16 cellular contexts compared by ENCODE assay signal in genomic region chr17:56866496-56866895, GRCh38. TPM values are rescaled to one million over a fixed set of nuclear protein-coding genes. Genes with fewer than 3 reads are reported as not detected.
DNase-seq lines count a peak whose midpoint lies in the region; ATAC-seq, FAIRE-seq and TF ChIP-seq lines count a peak whose summit lies in the region.
"Had no signal": no experiment of that assay in that cellular context is flagged by ENCODE, and none has a peak within 500 bp of the region (broad histone marks: within the 10 kb centered on the region; RNA-seq: fewer than 3 reads in every experiment).

No MANE protein-coding gene starts in this region.

- H3K4me2 ChIP-seq in Karpas-422 (ENCODE audit: low read depth, low read length, poor library complexity, severe bottlenecking) (no peak overlapping the region), GM23248 (ENCODE audit: unreplicated experiment) (no peak overlapping the region)

- H3K9me2 ChIP-seq in Karpas-422 (replicated peaks; ENCODE audit: insufficient read depth, low read length) (no peaks in the 10 kb centered on the region), GM23248 (ENCODE audit: insufficient read depth) (no peaks in the 10 kb centered on the region)

- no peak overlapping the region for H2AFZ ChIP-seq in Karpas-422 (ENCODE audit: low read length)
- H2AFZ ChIP-seq in GM23248: no peak overlapping the region

- ATAC-seq in WTC11: peak; percentile 67

- H3K27ac Mint-ChIP-seq in WTC11: no peak overlapping the region
- H3K27ac Mint-ChIP-seq: CD14-positive monocyte; stimulated activated naive CD8-positive, alpha-beta T cell treated with anti-CD3 and anti-CD28 coated beads, Interleukin-15, Interleukin-2, amounts not matched to agents 100 ng/mL and 50 ng/mL, for 24 hours; T-helper 2 cell treated with Interferon-gamma antibody and Interleukin-4, amounts not matched to agents 5 μg/mL and 100 μg/mL, for 36 hours had no signal

- H3K9me3 ChIP-seq in Karpas-422 (ENCODE audit: low read length) (no peaks in the 10 kb centered on the region), GM23248 (ENCODE audit: low read depth) (no peaks in the 10 kb centered on the region)
- H3K9me3 ChIP-seq: MG63 had no signal

- H3K4me1 ChIP-seq in Karpas-422 (ENCODE audit: low read length) (peaks cover 13% of the 10 kb centered on the region), GM23248 (ENCODE audit: insufficient read depth) (peaks cover 6% of the 10 kb centered on the region)

- H3F3A ChIP-seq in GM23248 (ENCODE audit: insufficient read depth): peaks cover 22% of the 10 kb centered on the region

- H3K27me3 ChIP-seq in Karpas-422 (ENCODE audit: low read length) (no peaks in the 10 kb centered on the region), GM23248 (replicated peaks; ENCODE audit: insufficient read depth) (no peaks in the 10 kb centered on the region)
- H3K27me3 ChIP-seq: MG63 had no signal

- no peak for FAIRE-seq in GM12892 (lab: Jason Lieb, UNC)

- H3K4me1 Mint-ChIP-seq in WTC11: no peaks in the 10 kb centered on the region

- no peaks in the 10 kb centered on the region for H3K9me3 Mint-ChIP-seq in WTC11
- H3K9me3 Mint-ChIP-seq: CD14-positive monocyte; stimulated activated naive CD8-positive, alpha-beta T cell treated with anti-CD3 and anti-CD28 coated beads, Interleukin-15, Interleukin-2, amounts not matched to agents 100 ng/mL and 50 ng/mL, for 24 hours; T-helper 2 cell treated with Interferon-gamma antibody and Interleukin-4, amounts not matched to agents 5 μg/mL and 100 μg/mL, for 36 hours had no signal

- no peaks in the 10 kb centered on the region for H3K27me3 Mint-ChIP-seq in WTC11 (ENCODE audit: low read depth)
- H3K27me3 Mint-ChIP-seq: stimulated activated naive CD8-positive, alpha-beta T cell treated with anti-CD3 and anti-CD28 coated beads, Interleukin-15, Interleukin-2, amounts not matched to agents 100 ng/mL and 50 ng/mL, for 24 hours had no signal

- no peaks in the 10 kb centered on the region for H3K36me3 ChIP-seq in Karpas-422 (ENCODE audit: insufficient read depth, low read length)
- no peaks in the 10 kb centered on the region; the same call in 1 of the 2 replicates for H3K36me3 ChIP-seq in GM23248 (ENCODE audit: low read depth)

- POLR2A ChIA-PET in GM10248 (lab: Yijun Ruan, JAX): no interaction called here
- POLR2A ChIA-PET in WTC11 (lab: Charles Lee): no interaction called here

- H3K4me3 ChIP-seq in Karpas-422 (ENCODE audit: low read length): no peak overlapping the region
- no peak overlapping the region for H3K4me3 ChIP-seq in GM23248
- H3K4me3 ChIP-seq: coronary artery, MG63, skin epidermis had no signal

- no peaks in the 10 kb centered on the region; the same call in 1 of the 2 replicates for H3K36me3 Mint-ChIP-seq in WTC11

- H4K20me1 ChIP-seq in Karpas-422 (ENCODE audit: insufficient read depth, low read depth, low read length): 0 out of 2 replicates have a peak, but pooled peaks cover 3% of the 10 kb centered on the region
- no peaks in the 10 kb centered on the region for H4K20me1 ChIP-seq in GM23248 (ENCODE audit: insufficient read depth)

- H3K4me3 Mint-ChIP-seq in WTC11: no peak overlapping the region
- H3K4me3 Mint-ChIP-seq: CD14-positive monocyte; stimulated activated naive CD8-positive, alpha-beta T cell treated with anti-CD3 and anti-CD28 coated beads, Interleukin-15, Interleukin-2, amounts not matched to agents 100 ng/mL and 50 ng/mL, for 24 hours; T-helper 2 cell treated with Interferon-gamma antibody and Interleukin-4, amounts not matched to agents 5 μg/mL and 100 μg/mL, for 36 hours had no signal

- H3K27ac ChIP-seq in Karpas-422 (ENCODE audit: low read length) (no peak overlapping the region), GM23248 (no peak overlapping the region)
- H3K27ac ChIP-seq: coronary artery, skin epidermis had no signal

- CTCF ChIA-PET in GM10248 (lab: Yijun Ruan, JAX): no interaction called here
- CTCF ChIA-PET in WTC11 (lab: Charles Lee): interaction anchor here (2.2 kb wide), 1 partner anchor 47 kb away, joined by 9 read pairs; no protein-coding TSS in a partner anchor

- 30 to 32% methylated on average over 3 of the region's 3 CpGs for WGBS in GM23248 (ENCODE audit: low coverage in 1 of 2, low lambda C conversion rate in 2 of 2, missing lambda C conversion rate in 2 of 2), 2 experiments

- no peak for DNase-seq in GM10248 (ENCODE audit: extremely low spot score)
- DNase-seq in Karpas-422: peak; percentile 66
- DNase-seq in WTC11 (ENCODE audit: low spot score): no peak
- peak; percentile 21 to 32 for DNase-seq in lung microvascular endothelial cell (ENCODE audit: low read depth in 2 of 2)
- no peak for DNase-seq in GM23248
- DNase-seq in GM12892 (ENCODE audit: insufficient read length): no peak
- DNase-seq in occipital lobe (lab: John Stamatoyannopoulos, UW): no peak
- DNase-seq: activated CD4-positive, alpha-beta T cell treated with anti-CD3 and anti-CD28 coated beads, Interleukin-2, amount 50 U/mL, for 4 hours; GF-D8; MG63; NCI-H446 treated with DMSO at 0.1 percent for 48 hours had no signal

- no peak for TF ChIP-seq POLR2A in GM12892 (IDR thresholded peaks at IDR 0.05; ENCODE audit: low read depth, low read length)

- H3K79me2 ChIP-seq in Karpas-422 (ENCODE audit: low read length) (no peaks in the 10 kb centered on the region), GM23248 (ENCODE audit: insufficient read depth) (no peaks in the 10 kb centered on the region)

- in situ Hi-C loops in GM23248 (cut with MboI): no loop called here

- TF ChIP-seq CTCF in GM10248 (IDR thresholded peaks at IDR 0.05; ENCODE audit: control extremely low read depth, extremely low read depth, low read depth, missing control alignments) (peak; percentile 32), WTC11 (IDR thresholded peaks at IDR 0.05) (no peak)

- no peak overlapping the region for H3K9ac ChIP-seq in Karpas-422 (ENCODE audit: low read length)
- no peak overlapping the region for H3K9ac ChIP-seq in GM23248

TF ChIP-seq in WTC11, 78 proteins besides CTCF, POLR2A, EP300 and RAD21:
- TF ChIP-seq ZNF232 (CRISPR knock-in tag; IDR thresholded peaks at IDR 0.05): no peak

RNA-seq across cellular contexts. Expression of gene DGKE, which starts 32.5 kb away (rescaled TPM):
- 0.30 and 0.32 TPM in 2 replicates for total RNA-seq in Karpas-422 (2014; rRNA removed; shearing (Covaris generic); ENCODE audit: low replicate concordance)
- total RNA-seq in WTC11 (2021) (8.5 to 9.4 TPM (median 9.3 TPM) in 3 replicates), lung microvascular endothelial cell (6.5 and 16.3 TPM in 2 replicates), occipital lobe (42.0 TPM)
- 1.9 and 4.8 TPM in 2 replicates for total RNA-seq in GM23248 (2014; rRNA removed; shearing (Covaris generic))
- polyA plus RNA-seq in GM23248 (2016; fragmentation: Nextera tagmentation; extraction: Ambion mirVana): 2.8 and 3.2 TPM in 2 replicates
- polyA plus RNA-seq in GM12892 (2012; ENCODE audit: missing spikeins): 5.4 TPM

RNA-seq across cellular contexts. Expression of gene C17orf67, which starts 32.8 kb away (rescaled TPM):
- total RNA-seq in Karpas-422 (2014; rRNA removed; shearing (Covaris generic); ENCODE audit: low replicate concordance): 0.32 TPM in 1 of 2 replicates, not detected in the other
- total RNA-seq in WTC11 (2021) (3.0 to 3.4 TPM (median 3.3 TPM) in 3 replicates), lung microvascular endothelial cell (3.5 and 18.1 TPM in 2 replicates), occipital lobe (1.9 TPM)
- 1.3 TPM in 1 of 2 replicates, not detected in the other for total RNA-seq in GM23248 (2014; rRNA removed; shearing (Covaris generic))
- polyA plus RNA-seq in GM23248 (2016; fragmentation: Nextera tagmentation; extraction: Ambion mirVana): 1.2 TPM in 2 replicates
- polyA plus RNA-seq in GM12892 (2012; ENCODE audit: missing spikeins): 1.6 TPM

RNA-seq across cellular contexts. Expression of gene TRIM25, which starts 47.4 kb away (rescaled TPM):
- total RNA-seq in Karpas-422 (2014; rRNA removed; shearing (Covaris generic); ENCODE audit: low replicate concordance): 42.4 and 49.0 TPM in 2 replicates
- 36.6 to 49.0 TPM (median 38.9 TPM) in 3 replicates for total RNA-seq in WTC11 (2021)
- total RNA-seq in lung microvascular endothelial cell: 20.0 and 27.2 TPM in 2 replicates
- 25.7 and 27.3 TPM in 2 replicates for total RNA-seq in GM23248 (2014; rRNA removed; shearing (Covaris generic))
- 22.2 and 22.8 TPM in 2 replicates for polyA plus RNA-seq in GM23248 (2016; fragmentation: Nextera tagmentation; extraction: Ambion mirVana)
- polyA plus RNA-seq in GM12892 (2012; ENCODE audit: missing spikeins): 44.3 TPM
- 1.6 TPM for total RNA-seq in occipital lobe

Comparison
In these comparisons a context has a peak if more than half of its experiments do, and no peak if none do; other contexts are left out.
1. DNase-seq: peak in Karpas-422 (single experiment) and lung microvascular endothelial cell (2 of 2); none in GM10248 (single experiment), WTC11 (single experiment), GM23248 (single experiment), GM12892 (single experiment) and occipital lobe (single experiment).